ENCODE assay signal across 1 cellular context in genomic region chr21:29298348-29299045, GRCh38.
TF ChIP-seq lines count a peak whose summit lies in the region.

Gene BACH1 (plus strand): TSS chr21:29298922. CDS start chr21:29321281, 22,359 bp downstream.

TF ChIP-seq in SK-N-SH treated with all-trans-retinoic acid at 6 μM for 48 hours, 23 proteins besides CTCF, POLR2A, EP300 and RAD21 (continued from another document):
- TF ChIP-seq, protein P1, sequence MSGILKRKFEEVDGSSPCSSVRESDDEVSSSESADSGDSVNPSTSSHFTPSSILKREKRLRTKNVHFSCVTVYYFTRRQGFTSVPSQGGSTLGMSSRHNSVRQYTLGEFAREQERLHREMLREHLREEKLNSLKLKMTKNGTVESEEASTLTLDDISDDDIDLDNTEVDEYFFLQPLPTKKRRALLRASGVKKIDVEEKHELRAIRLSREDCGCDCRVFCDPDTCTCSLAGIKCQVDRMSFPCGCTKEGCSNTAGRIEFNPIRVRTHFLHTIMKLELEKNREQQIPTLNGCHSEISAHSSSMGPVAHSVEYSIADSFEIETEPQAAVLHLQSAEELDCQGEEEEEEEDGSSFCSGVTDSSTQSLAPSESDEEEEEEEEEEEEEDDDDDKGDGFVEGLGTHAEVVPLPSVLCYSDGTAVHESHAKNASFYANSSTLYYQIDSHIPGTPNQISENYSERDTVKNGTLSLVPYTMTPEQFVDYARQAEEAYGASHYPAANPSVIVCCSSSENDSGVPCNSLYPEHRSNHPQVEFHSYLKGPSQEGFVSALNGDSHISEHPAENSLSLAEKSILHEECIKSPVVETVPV (CRISPR knock-in tag; IDR thresholded peaks at IDR 0.05): no peak
TF ChIP-seq in SK-N-SH treated with all-trans-retinoic acid at 6 μM for 48 hours: peak in this region for 0.
